6 cellular contexts compared by ENCODE assay signal in the genomic region with DNA sequence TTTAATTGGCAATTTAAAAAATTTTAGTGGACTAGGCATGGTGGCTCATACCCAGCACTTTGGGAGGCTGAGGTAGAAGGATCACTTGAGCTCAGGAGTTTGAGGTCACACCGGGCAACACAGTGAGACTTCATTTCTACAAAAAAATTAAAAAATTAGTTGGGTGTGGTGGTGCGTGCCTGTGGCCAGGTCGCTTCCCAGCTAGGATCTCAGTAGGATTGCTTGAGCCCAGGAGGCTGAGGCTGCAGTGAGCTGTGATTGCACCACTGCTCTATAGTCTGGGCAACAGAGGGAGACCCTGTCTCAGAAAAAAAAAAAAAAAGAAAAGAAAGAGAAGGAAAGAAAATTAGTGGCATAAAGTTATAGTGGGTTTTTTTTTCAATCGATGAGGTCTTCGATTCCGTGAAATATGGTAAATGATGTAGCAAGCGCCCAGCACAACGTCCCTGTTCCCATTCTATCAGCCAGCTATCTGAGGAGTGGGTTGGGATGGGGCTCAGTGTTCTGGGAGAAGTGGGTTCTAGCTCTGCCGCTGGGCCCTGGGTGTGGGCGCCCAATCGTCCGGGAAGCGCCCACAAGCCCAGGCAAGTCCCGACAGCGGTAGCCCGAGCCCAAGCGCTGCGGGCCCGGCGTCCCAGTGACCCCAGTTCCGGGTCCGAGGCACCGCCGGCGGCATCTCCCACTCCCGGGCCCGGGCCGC. TPM values are rescaled to one million over a fixed set of nuclear protein-coding genes. Genes with fewer than 3 reads are reported as not detected.
DNase-seq lines count a peak whose midpoint lies in the region; ATAC-seq, FAIRE-seq and TF ChIP-seq lines count a peak whose summit lies in the region.

No MANE protein-coding gene starts in this region.

- peak overlapping the region in 5 of 8 donors; percentile 32 to 90 (median 74) for H3K27ac Mint-ChIP-seq in CD8-positive, alpha-beta memory T cell
- H3K27ac Mint-ChIP-seq in activated naive CD8-positive, alpha-beta T cell treated with anti-CD3 and anti-CD28 coated beads for 36 hours: peak overlapping the region; percentile 91
- H3K27ac Mint-ChIP-seq in mesothelial cell of epicardium: peak overlapping the region; percentile 53

- no peak for ATAC-seq in GM21360 (IDR thresholded peaks at IDR 0.05; ENCODE audit: unreplicated experiment)

- H3K4me3 Mint-ChIP-seq in CD8-positive, alpha-beta memory T cell: peak overlapping the region in 6 of 7 donors; percentile 57 to 82 (median 73)
- H3K4me3 Mint-ChIP-seq in activated naive CD8-positive, alpha-beta T cell treated with anti-CD3 and anti-CD28 coated beads for 36 hours: peak overlapping the region; percentile 94
- peak overlapping the region; percentile 62 for H3K4me3 Mint-ChIP-seq in mesothelial cell of epicardium

- CTCF ChIA-PET in CD8-positive, alpha-beta memory T cell (lab: Charles Lee): interaction anchor here (0.7 to 21.9 kb wide), 4 partner anchors 9 to 30 kb away, joined by 3 to 560 read pairs (median 46); a partner anchor contains a TSS

- peaks cover 16 to 20% (median 20%) of the 10 kb centered on the region in 3 donors for H3K4me1 Mint-ChIP-seq in CD8-positive, alpha-beta memory T cell
- peaks cover 32% of the 10 kb centered on the region for H3K4me1 Mint-ChIP-seq in activated naive CD8-positive, alpha-beta T cell treated with anti-CD3 and anti-CD28 coated beads for 36 hours
- peaks cover 3% of the 10 kb centered on the region for H3K4me1 Mint-ChIP-seq in mesothelial cell of epicardium

- peak overlapping the region; percentile 62 for H3K27ac ChIP-seq in CD8-positive, alpha-beta memory T cell (ENCODE audit: low read depth, low read length)

- H3K36me3 Mint-ChIP-seq in CD8-positive, alpha-beta memory T cell: no peaks in the 10 kb centered on the region
- H3K36me3 Mint-ChIP-seq in activated naive CD8-positive, alpha-beta T cell treated with anti-CD3 and anti-CD28 coated beads for 36 hours: peaks cover 28% of the 10 kb centered on the region
- H3K36me3 Mint-ChIP-seq in mesothelial cell of epicardium: no peaks in the 10 kb centered on the region

- no peaks in the 10 kb centered on the region for H3K9me3 Mint-ChIP-seq in CD8-positive, alpha-beta memory T cell
- H3K9me3 Mint-ChIP-seq in activated naive CD8-positive, alpha-beta T cell treated with anti-CD3 and anti-CD28 coated beads for 36 hours: no peaks in the 10 kb centered on the region
- no peaks in the 10 kb centered on the region for H3K9me3 Mint-ChIP-seq in mesothelial cell of epicardium

- peak overlapping the region; percentile 50 for H3K4me3 ChIP-seq in CD8-positive, alpha-beta memory T cell (ENCODE audit: low read length)

- no peak for TF ChIP-seq CTCF in mesothelial cell of epicardium (IDR thresholded peaks at IDR 0.05; ENCODE audit: unreplicated experiment)

- H3K27me3 Mint-ChIP-seq in CD8-positive, alpha-beta memory T cell: no peaks in the 10 kb centered on the region
- peaks cover 3% of the 10 kb centered on the region for H3K27me3 Mint-ChIP-seq in activated naive CD8-positive, alpha-beta T cell treated with anti-CD3 and anti-CD28 coated beads for 36 hours
- peaks cover 81% of the 10 kb centered on the region for H3K27me3 Mint-ChIP-seq in mesothelial cell of epicardium (ENCODE audit: low read depth)

- no peaks in the 10 kb centered on the region for H3K36me3 ChIP-seq in CD8-positive, alpha-beta memory T cell (ENCODE audit: insufficient read depth, low read length)

- no peak for FAIRE-seq in urothelium cell line (lab: Jason Lieb, UNC)

- DNase-seq in CD8-positive, alpha-beta memory T cell: no peak
- DNase-seq in activated naive CD8-positive, alpha-beta T cell treated with anti-CD3 and anti-CD28 coated beads for 36 hours: no peak
- DNase-seq in mesothelial cell of epicardium (ENCODE audit: low spot score in 2 of 2, unreplicated experiment in 2 of 2) (no peak), MV-4-11 (lab: John Stamatoyannopoulos, UW) (no peak), urothelium cell line (ENCODE audit: low spot score) (no peak)

- peaks cover 6% of the 10 kb centered on the region for H3K27me3 ChIP-seq in CD8-positive, alpha-beta memory T cell (ENCODE audit: insufficient read depth, low read length, poor library complexity, severe bottlenecking)

- no peaks in the 10 kb centered on the region for H3K9me3 ChIP-seq in CD8-positive, alpha-beta memory T cell (ENCODE audit: low read length)

- POLR2A ChIA-PET in CD8-positive, alpha-beta memory T cell (lab: Charles Lee): interaction anchor here (1.1 to 3.7 kb wide), 4 partner anchors 8 to 39 kb away, joined by 3 to 32 read pairs (median 4); a partner anchor contains a TSS

- peaks cover 30% of the 10 kb centered on the region for H3K4me1 ChIP-seq in CD8-positive, alpha-beta memory T cell (ENCODE audit: insufficient read depth, low read length)

RNA-seq across cellular contexts. Expression of a gene that starts 1.4 kb away (rescaled TPM):
- total RNA-seq in CD8-positive, alpha-beta memory T cell: 10 to 100 TPM; 26.4 to 26.9 TPM
- polyA plus RNA-seq in CD8-positive, alpha-beta memory T cell: 0.51 TPM
- 10 to 100 TPM; 15.8 to 16.0 TPM for total RNA-seq in activated naive CD8-positive, alpha-beta T cell treated with anti-CD3 and anti-CD28 coated beads for 36 hours
- total RNA-seq in mesothelial cell of epicardium: 2.7 to 4.3 TPM (median 3.1 TPM) in 3 replicates

RNA-seq across cellular contexts. Expression of a gene that starts 8.3 kb away (rescaled TPM):
- total RNA-seq in CD8-positive, alpha-beta memory T cell: 10 to 100 TPM; 81.3 to 86.7 TPM
- 94.4 TPM for polyA plus RNA-seq in CD8-positive, alpha-beta memory T cell
- total RNA-seq in activated naive CD8-positive, alpha-beta T cell treated with anti-CD3 and anti-CD28 coated beads for 36 hours: 10 to 100 TPM; 78.5 to 81.3 TPM
- 12.3 to 13.8 TPM (median 12.8 TPM) in 3 replicates for total RNA-seq in mesothelial cell of epicardium

RNA-seq across cellular contexts. Expression of a gene that starts 10.5 kb away (rescaled TPM):
- total RNA-seq in CD8-positive, alpha-beta memory T cell: 100 to 1,000 TPM; 121 to 123 TPM
- polyA plus RNA-seq in CD8-positive, alpha-beta memory T cell: 78.6 TPM
- total RNA-seq in activated naive CD8-positive, alpha-beta T cell treated with anti-CD3 and anti-CD28 coated beads for 36 hours: 100 to 1,000 TPM; 113 to 114 TPM
- total RNA-seq in mesothelial cell of epicardium: 62.4 to 63.9 TPM (median 62.9 TPM) in 3 replicates

RNA-seq across cellular contexts. Expression of a gene that starts 19.2 kb away (rescaled TPM):
- 10 to 100 TPM; 40.9 to 44.3 TPM for total RNA-seq in CD8-positive, alpha-beta memory T cell
- polyA plus RNA-seq in CD8-positive, alpha-beta memory T cell: 1,046 TPM
- 10 to 100 TPM; 39.3 to 41.5 TPM for total RNA-seq in activated naive CD8-positive, alpha-beta T cell treated with anti-CD3 and anti-CD28 coated beads for 36 hours
- not detected in 3 replicates for total RNA-seq in mesothelial cell of epicardium

RNA-seq across cellular contexts. Expression of a gene that starts 20.1 kb away (rescaled TPM):
- total RNA-seq in CD8-positive, alpha-beta memory T cell: 10 to 100 TPM; 18.7 to 21.4 TPM
- 70.3 TPM for polyA plus RNA-seq in CD8-positive, alpha-beta memory T cell
- 10 to 100 TPM; 16.8 to 16.9 TPM for total RNA-seq in activated naive CD8-positive, alpha-beta T cell treated with anti-CD3 and anti-CD28 coated beads for 36 hours
- total RNA-seq in mesothelial cell of epicardium: 33.4 to 34.9 TPM (median 33.9 TPM) in 3 replicates
